ENCODE assay signal across 8 cellular contexts in the genomic region with DNA sequence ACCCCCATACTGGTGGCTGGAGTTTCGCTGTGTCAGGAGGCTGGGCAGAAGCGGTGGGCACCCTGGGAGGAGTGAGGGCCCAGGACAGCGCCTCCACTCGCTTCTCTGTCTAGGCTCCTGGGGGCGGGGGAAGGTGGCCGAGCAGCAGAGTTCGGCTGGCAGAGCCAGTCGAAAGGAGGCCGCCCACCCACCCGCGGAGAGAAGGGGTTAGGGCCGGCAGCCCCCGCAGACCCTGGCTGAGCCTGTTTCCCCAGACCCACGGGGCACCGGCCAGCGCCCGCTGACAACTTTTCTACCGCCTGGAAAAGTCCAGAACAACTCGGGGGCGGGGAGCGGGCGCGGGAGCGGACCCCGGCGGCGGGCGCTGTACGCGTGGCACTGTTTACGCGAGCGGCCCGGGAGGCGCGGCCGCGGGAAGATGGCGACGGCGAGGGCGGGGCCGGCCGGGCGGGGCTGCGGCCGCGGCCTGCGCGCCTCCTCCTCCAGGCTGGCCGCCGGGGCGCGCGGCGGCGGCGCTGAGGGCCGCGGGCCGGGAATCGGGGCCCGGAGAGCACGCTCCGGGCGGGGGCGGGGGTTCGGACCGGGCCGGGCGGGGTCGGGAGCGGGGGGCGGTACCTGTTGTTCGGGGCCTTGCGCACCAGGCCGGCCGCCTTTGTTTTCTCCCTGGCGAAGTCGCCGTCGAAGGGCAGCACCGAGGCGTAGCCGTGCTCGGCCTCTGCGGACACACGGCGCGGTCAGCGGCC. TPM values are rescaled to one million over a fixed set of nuclear protein-coding genes. Genes with fewer than 3 reads are reported as not detected.
DNase-seq lines count a peak whose midpoint lies in the region; ATAC-seq and TF ChIP-seq lines count a peak whose summit lies in the region.

No MANE protein-coding gene starts in this region.

- no peak overlapping the region for H3K27ac ChIP-seq in GM23338 (ENCODE audit: low read depth)
- H3K27ac ChIP-seq in PC-3 (ENCODE audit: low read length): no peak overlapping the region

- H3K4me1 Mint-ChIP-seq in Calu3 (ENCODE audit: low read depth, unreplicated experiment) (no peaks in the 10 kb centered on the region), GM23338 (peaks cover 13% of the 10 kb centered on the region), progenitor cell of endocrine pancreas (ENCODE audit: low read depth) (peaks cover 2% of the 10 kb centered on the region)
- peaks cover 1% of the 10 kb centered on the region for H3K4me1 Mint-ChIP-seq in activated naive CD8-positive, alpha-beta T cell treated with anti-CD3 and anti-CD28 coated beads for 36 hours

- H3K9ac ChIP-seq in PC-3 (ENCODE audit: low read length): peak overlapping the region; percentile 79

- no peaks in the 10 kb centered on the region for H3K9me3 ChIP-seq in PC-3 (ENCODE audit: low read length)

- H3F3A ChIP-seq in GM23338 (replicated peaks; ENCODE audit: low read depth) (no peaks in the 10 kb centered on the region), PC-3 (ENCODE audit: low read length, unreplicated experiment) (no peaks in the 10 kb centered on the region)

- H4K20me1 ChIP-seq in GM23338 (replicated peaks; ENCODE audit: insufficient read depth): no peaks in the 10 kb centered on the region
- no peaks in the 10 kb centered on the region for H4K20me1 ChIP-seq in PC-3 (ENCODE audit: low read length)

- POLR2A ChIA-PET in PC-3 (lab: Charles Lee; ENCODE audit: unreplicated experiment): no interaction called here

- H3K27me3 Mint-ChIP-seq in Calu3 (ENCODE audit: unreplicated experiment) (no peaks in the 10 kb centered on the region), GM23338 (ENCODE audit: insufficient read depth, low read depth, poor library complexity) (peaks cover 10% of the 10 kb centered on the region), progenitor cell of endocrine pancreas (no peaks in the 10 kb centered on the region)
- no peaks in the 10 kb centered on the region for H3K27me3 Mint-ChIP-seq in activated naive CD8-positive, alpha-beta T cell treated with anti-CD3 and anti-CD28 coated beads for 36 hours

- peak overlapping the region; percentile 77 for H3K4me3 ChIP-seq in GM23338
- H3K4me3 ChIP-seq in PC-3 (ENCODE audit: low read length): peak overlapping the region; percentile 87

- H3K27me3 ChIP-seq in GM23338 (ENCODE audit: insufficient read depth) (0 out of 2 replicates have a peak, but pooled peaks cover 4% of the 10 kb centered on the region), PC-3 (ENCODE audit: low read length) (no peaks in the 10 kb centered on the region)

- H2AFZ ChIP-seq in GM23338 (0 out of 2 replicates have a peak overlapping the region, but pooled peaks have one; percentile 63), PC-3 (ENCODE audit: low read length) (peak overlapping the region; percentile 68)

- H3K27ac Mint-ChIP-seq in Calu3 (ENCODE audit: unreplicated experiment) (no peak overlapping the region), GM23338 (no peak overlapping the region), progenitor cell of endocrine pancreas (no peak overlapping the region)
- no peak overlapping the region for H3K27ac Mint-ChIP-seq in activated naive CD8-positive, alpha-beta T cell treated with anti-CD3 and anti-CD28 coated beads for 36 hours

- peak overlapping the region; percentile 87 for H3K4me2 ChIP-seq in GM23338
- H3K4me2 ChIP-seq in PC-3 (ENCODE audit: low read length): peak overlapping the region; percentile 93

- no peaks in the 10 kb centered on the region for H3K9me3 Mint-ChIP-seq in Calu3 (ENCODE audit: low read depth, unreplicated experiment)
- H3K9me3 Mint-ChIP-seq in GM23338: no peaks in the 10 kb centered on the region
- no peaks in the 10 kb centered on the region for H3K9me3 Mint-ChIP-seq in activated naive CD8-positive, alpha-beta T cell treated with anti-CD3 and anti-CD28 coated beads for 36 hours
- no peaks in the 10 kb centered on the region for H3K9me3 Mint-ChIP-seq in progenitor cell of endocrine pancreas (ENCODE audit: low read depth)

- peak; percentile 47 for DNase-seq in Calu3
- peak; percentile 68 for DNase-seq in GM23338 (ENCODE audit: low spot score)
- DNase-seq in PC-3: peak; percentile 37
- peak; percentile 79 for DNase-seq in activated naive CD8-positive, alpha-beta T cell treated with anti-CD3 and anti-CD28 coated beads for 36 hours
- peak; percentile 65 for DNase-seq in left cardiac atrium
- DNase-seq in progenitor cell of endocrine pancreas (ENCODE audit: low spot score, unreplicated experiment): no peak
- no peak for DNase-seq in middle frontal gyrus (ENCODE audit: extremely low spot score, low spot score)
- DNase-seq in NCI-H1092 treated with DMSO at 0.1 percent for 48 hours (lab: John Stamatoyannopoulos, UW): no peak

- no peaks in the 10 kb centered on the region for H3K9me2 ChIP-seq in GM23338 (ENCODE audit: insufficient read depth)
- H3K9me2 ChIP-seq in PC-3 (replicated peaks; ENCODE audit: low read length): no peaks in the 10 kb centered on the region

- H3K4me1 ChIP-seq in GM23338 (ENCODE audit: insufficient read depth): no peaks in the 10 kb centered on the region
- H3K4me1 ChIP-seq in PC-3 (ENCODE audit: insufficient read depth, low read length): peaks cover 8% of the 10 kb centered on the region; the same call in 1 of the 2 replicates

- H3K36me3 ChIP-seq in GM23338 (ENCODE audit: insufficient read depth): no peaks in the 10 kb centered on the region
- H3K36me3 ChIP-seq in PC-3 (ENCODE audit: low read depth, low read length): no peaks in the 10 kb centered on the region

- BruUV-seq in Calu3 (replicated peaks; lab: Mats Ljungman, UMichigan) (no TSS peak), PC-3 (replicated peaks; lab: Mats Ljungman, UMichigan) (no TSS peak)

- CTCF ChIA-PET in Calu3 (lab: Charles Lee): no interaction called here
- CTCF ChIA-PET in PC-3 (lab: Charles Lee): no interaction called here

- intact Hi-C loops in Calu3 (cut with micrococcal nuclease; ENCODE audit: unreplicated experiment) (no loop called here), PC-3 (cut with micrococcal nuclease) (loop anchor here (5.0 kb wide), 1 partner anchor 156 kb away; a partner anchor contains a TSS), left cardiac atrium (cut with DNase I) (loop anchor here in 1 of 2 donors (10.0 kb wide), 1 partner anchor 154 kb away; a partner anchor contains a TSS)

- H3K4me3 Mint-ChIP-seq in Calu3 (ENCODE audit: low read depth, unreplicated experiment) (peak overlapping the region; percentile 62), GM23338 (peak overlapping the region; percentile 65; the same call in 2 of the 3 replicates), progenitor cell of endocrine pancreas (ENCODE audit: low read depth) (peak overlapping the region; percentile 75)
- H3K4me3 Mint-ChIP-seq in activated naive CD8-positive, alpha-beta T cell treated with anti-CD3 and anti-CD28 coated beads for 36 hours: peak overlapping the region; percentile 65

- no peak for TF ChIP-seq CTCF in Calu3 (IDR thresholded peaks at IDR 0.05; ENCODE audit: unreplicated experiment)
- no peak for TF ChIP-seq CTCF in GM23338 (conservative IDR thresholded peaks at IDR 0.05; ENCODE audit: low read depth in 2 of 2)
- no peak for TF ChIP-seq CTCF in PC-3 (conservative IDR thresholded peaks at IDR 0.05; ENCODE audit: low read depth, low read length)
- no peak for TF ChIP-seq CTCF in progenitor cell of endocrine pancreas (IDR thresholded peaks at IDR 0.05; ENCODE audit: unreplicated experiment)

- ATAC-seq in GM23338 (peak; percentile 6), PC-3 (peak; percentile 25), left cardiac atrium (peak in 1 of 2 donors; percentile 7)

- H3K79me2 ChIP-seq in GM23338 (replicated peaks; ENCODE audit: insufficient read depth): no peaks in the 10 kb centered on the region
- H3K79me2 ChIP-seq in PC-3 (ENCODE audit: low read length): peaks cover 10% of the 10 kb centered on the region; the same call in 1 of the 2 replicates

- peaks cover 10% of the 10 kb centered on the region for H3K36me3 Mint-ChIP-seq in Calu3 (ENCODE audit: insufficient read depth, unreplicated experiment)
- no peaks in the 10 kb centered on the region for H3K36me3 Mint-ChIP-seq in GM23338 (ENCODE audit: low read depth)
- H3K36me3 Mint-ChIP-seq in activated naive CD8-positive, alpha-beta T cell treated with anti-CD3 and anti-CD28 coated beads for 36 hours: no peaks in the 10 kb centered on the region
- H3K36me3 Mint-ChIP-seq in progenitor cell of endocrine pancreas (ENCODE audit: insufficient read depth): no peaks in the 10 kb centered on the region

RNA-seq across cellular contexts. Expression of a gene that starts 0.6 kb away (rescaled TPM):
- 12.8 and 15.0 TPM in 2 replicates for total RNA-seq in Calu3 (2022)
- total RNA-seq in GM23338 (2014; rRNA removed; shearing (Covaris generic)): 19.9 and 26.4 TPM in 2 replicates
- 6.9 and 11.5 TPM in 2 replicates for polyA plus RNA-seq in GM23338 (2016; fragmentation: Nextera tagmentation; extraction: Ambion mirVana)
- 18.9 and 27.6 TPM in 2 replicates for total RNA-seq in PC-3 (2014; rRNA removed)
- total RNA-seq in activated naive CD8-positive, alpha-beta T cell treated with anti-CD3 and anti-CD28 coated beads for 36 hours: 1 to 10 TPM in 1 of 2 experiments, under 1 TPM in 1; 0.78 to 1.2 TPM
- 10 to 100 TPM; 27.7 to 46.9 TPM for total RNA-seq in left cardiac atrium
- 103 and 121 TPM in 2 replicates for total RNA-seq in progenitor cell of endocrine pancreas

RNA-seq across cellular contexts. Expression of a gene that starts 19.4 kb away (rescaled TPM):
- total RNA-seq in Calu3 (2022) (12.9 and 13.4 TPM in 2 replicates), PC-3 (2014; rRNA removed) (6.2 and 9.5 TPM in 2 replicates), left cardiac atrium (1 to 10 TPM; 6.7 to 7.3 TPM), progenitor cell of endocrine pancreas (18.1 and 18.3 TPM in 2 replicates)
- 23.7 and 36.0 TPM in 2 replicates for total RNA-seq in GM23338 (2014; rRNA removed; shearing (Covaris generic))
- polyA plus RNA-seq in GM23338 (2016; fragmentation: Nextera tagmentation; extraction: Ambion mirVana): 16.3 and 21.4 TPM in 2 replicates
- 10 to 100 TPM; 23.6 to 23.7 TPM for total RNA-seq in activated naive CD8-positive, alpha-beta T cell treated with anti-CD3 and anti-CD28 coated beads for 36 hours

RNA-seq across cellular contexts. Expression of a gene that starts 19.4 kb away (rescaled TPM):
- total RNA-seq in Calu3 (2022): 4.1 and 5.2 TPM in 2 replicates
- 1.8 and 4.8 TPM in 2 replicates for total RNA-seq in GM23338 (2014; rRNA removed; shearing (Covaris generic))
- polyA plus RNA-seq in GM23338 (2016; fragmentation: Nextera tagmentation; extraction: Ambion mirVana): 1.8 and 4.0 TPM in 2 replicates
- total RNA-seq in PC-3 (2014; rRNA removed): 0.26 and 1.5 TPM in 2 replicates
- total RNA-seq in activated naive CD8-positive, alpha-beta T cell treated with anti-CD3 and anti-CD28 coated beads for 36 hours: 1 to 10 TPM in 1 of 2 experiments, under 1 TPM in 1; 0.92 to 1.0 TPM
- 1 to 10 TPM; 2.4 to 6.3 TPM for total RNA-seq in left cardiac atrium
- total RNA-seq in progenitor cell of endocrine pancreas: 5.0 and 5.9 TPM in 2 replicates

Comparison
In these comparisons a context has a peak if more than half of its experiments do, and no peak if none do; other contexts are left out.
1. DNase-seq: peak in Calu3 (single experiment), GM23338 (single experiment), PC-3 (single experiment), activated naive CD8-positive, alpha-beta T cell treated with anti-CD3 and anti-CD28 coated beads for 36 hours (single experiment) and left cardiac atrium (single experiment); none in progenitor cell of endocrine pancreas (single experiment), middle frontal gyrus (single experiment) and NCI-H1092 treated with DMSO at 0.1 percent for 48 hours (single experiment).
2. Peak in every context shown above with its lines, with median percentiles within 50 percentile points of each other: H3K4me3 Mint-ChIP-seq.